Comparison of ENCODE assay signal across 24 cellular contexts in genomic region chr2:167790781-167791450, GRCh38.
DNase-seq lines count a peak whose midpoint lies in the region; ATAC-seq, FAIRE-seq and TF ChIP-seq lines count a peak whose summit lies in the region.
"Had no signal": no experiment of that assay in that cellular context is flagged by ENCODE, and none has a peak within 500 bp of the region (broad histone marks: within the 10 kb centered on the region; RNA-seq: fewer than 3 reads in every experiment).

No MANE protein-coding gene starts in this region.

- DNase-seq in HepG2 (ENCODE audit: low spot score) (no peak), right lobe of liver (no peak), K562 (ENCODE audit: extremely low read depth in 1 of 4, low spot score in 3 of 4) (no peak), mesendoderm (no peak)
- no peak for DNase-seq in activated CD8-positive, alpha-beta memory T cell treated with anti-CD3 and anti-CD28 coated beads, Interleukin-2, amount 10 ng/mL, durations not matched to agents 7 days and 5 days
- DNase-seq: AML-193; Caco-2; Calu3; CD4-positive, alpha-beta T cell; CD8-positive, alpha-beta T cell; DMS79 treated with DMSO at 0.1 percent for 48 hours; GF-D8 had no signal

- H3K18ac ChIP-seq in mesendoderm (ENCODE audit: low read length) = no peak overlapping the region

- H3K9me3 ChIP-seq in HepG2 (ENCODE audit: low read length) (no peaks in the 10 kb centered on the region), right lobe of liver (no peaks in the 10 kb centered on the region), HUES6 (ENCODE audit: control insufficient read depth, insufficient read depth, low read depth, low read length) (no peaks in the 10 kb centered on the region), K562 (replicated peaks; ENCODE audit: control insufficient read depth, insufficient read depth, low read depth, low read length) (no peaks in the 10 kb centered on the region)
- H3K9me3 ChIP-seq: A549; BLaER1 treated with 17β-estradiol and CSF1 and Interleukin-3, amounts not matched to agents 10 nM and 100 nM; Caco-2 had no signal

- POLR2A ChIA-PET in HepG2 (lab: Yijun Ruan, JAX) = no interaction called here
- POLR2A ChIA-PET in K562 (lab: Yijun Ruan, JAX) = interaction anchor here (1.1 kb wide), 1 partner anchor 11 kb away, joined by 5 read pairs; no protein-coding TSS in a partner anchor

- no peak overlapping the region for H3K27ac Mint-ChIP-seq in activated CD8-positive, alpha-beta memory T cell treated with anti-CD3 and anti-CD28 coated beads, Interleukin-2, amount 10 ng/mL, durations not matched to agents 7 days and 5 days
- H3K27ac Mint-ChIP-seq: B cell; CD4-positive, alpha-beta T cell; CD8-positive, alpha-beta T cell had no signal

- BruUV-seq in HepG2 (replicated peaks; lab: Mats Ljungman, UMichigan) (no TSS peak), K562 (replicated peaks; lab: Mats Ljungman, UMichigan) (no TSS peak)

- H3K36me3 Mint-ChIP-seq in activated CD8-positive, alpha-beta memory T cell treated with anti-CD3 and anti-CD28 coated beads, Interleukin-2, amount 10 ng/mL, durations not matched to agents 7 days and 5 days = no peaks in the 10 kb centered on the region
- H3K36me3 Mint-ChIP-seq: CD8-positive, alpha-beta T cell had no signal

- ATAC-seq in HepG2 (no peak), right lobe of liver (no peak), K562 (no peak), HG02970 (IDR thresholded peaks at IDR 0.05; ENCODE audit: low FRiP score, unreplicated experiment) (no peak), GM19455 (IDR thresholded peaks at IDR 0.05; ENCODE audit: unreplicated experiment) (no peak)
- ATAC-seq in activated CD8-positive, alpha-beta memory T cell treated with anti-CD3 and anti-CD28 coated beads, Interleukin-2, amount 10 ng/mL, durations not matched to agents 7 days and 5 days = no peak
- ATAC-seq: A549; CD8-positive, alpha-beta T cell had no signal

- no peak overlapping the region for H2AK5ac ChIP-seq in mesendoderm (ENCODE audit: low read length)

- H3K27me3 Mint-ChIP-seq in activated CD8-positive, alpha-beta memory T cell treated with anti-CD3 and anti-CD28 coated beads, Interleukin-2, amount 10 ng/mL, durations not matched to agents 7 days and 5 days = no peaks in the 10 kb centered on the region
- H3K27me3 Mint-ChIP-seq: B cell had no signal

- H3K23ac ChIP-seq in mesendoderm (ENCODE audit: low read length) = no peak overlapping the region

- intact Hi-C loops in HepG2 (cut with micrococcal nuclease; ENCODE audit: unreplicated experiment) = no loop called here
- intact Hi-C loops in right lobe of liver (cut with DNase I) = no loop called here
- intact Hi-C loops in K562 (cut with micrococcal nuclease) = no loop called here

- no peak overlapping the region for H3K4ac ChIP-seq in mesendoderm (ENCODE audit: low read depth, low read length)

- H3K79me2 ChIP-seq in HepG2 (ENCODE audit: insufficient read depth, low read length) = no peaks in the 10 kb centered on the region
- no peaks in the 10 kb centered on the region for H3K79me2 ChIP-seq in K562 (ENCODE audit: control insufficient read depth, insufficient read depth, low read length)
- H3K79me2 ChIP-seq in mesendoderm (ENCODE audit: control insufficient read depth, insufficient read depth, low read length) = no peaks in the 10 kb centered on the region

- CTCF ChIA-PET in HepG2 (lab: Yijun Ruan, JAX; ENCODE audit: low intra/inter-chr PET ratio, low total read pairs) = no interaction called here
- CTCF ChIA-PET in K562 (lab: Yijun Ruan, JAX; ENCODE audit: low intra/inter-chr PET ratio) = no interaction called here
- CTCF ChIA-PET in activated CD8-positive, alpha-beta memory T cell treated with anti-CD3 and anti-CD28 coated beads, Interleukin-2, amount 10 ng/mL, durations not matched to agents 7 days and 5 days (lab: Charles Lee) = no interaction called here

- no peak for TF ChIP-seq EP300 in HepG2 (IDR thresholded peaks at IDR 0.05; ENCODE audit: low read depth in 2 of 2, low read length in 2 of 2)
- no peak for TF ChIP-seq EP300 in HepG2 (CRISPR knock-in tag; IDR thresholded peaks at IDR 0.05; ENCODE audit: borderline replicate concordance)
- TF ChIP-seq EP300 in K562 (IDR thresholded peaks at IDR 0.05; ENCODE audit: low read length) = no peak

- over 99% methylated on average over 4 of the region's 4 CpGs for WGBS in HepG2 (ENCODE audit: low lambda C conversion rate)
- 85% methylated on average over 4 of the region's 4 CpGs for WGBS in right lobe of liver (ENCODE audit: insufficient coverage, low coverage, low lambda C conversion rate, missing lambda C conversion rate)
- 2% methylated on average over 4 of the region's 4 CpGs for WGBS in K562 (ENCODE audit: insufficient coverage, low coverage, missing lambda C conversion rate)
- WGBS in mesendoderm (ENCODE audit: extremely low coverage, insufficient coverage, low lambda C conversion rate) = no CpG with 5 or more reads among the region's 4 CpGs

- peak overlapping the region; percentile 62 for H2BK15ac ChIP-seq in mesendoderm (replicated peaks; ENCODE audit: low read depth)

- H2BK5ac ChIP-seq in mesendoderm (ENCODE audit: low read length) = no peak overlapping the region

- H4K20me1 ChIP-seq in HepG2 (ENCODE audit: insufficient read depth, low read length) (no peaks in the 10 kb centered on the region), K562 (replicated peaks; ENCODE audit: control insufficient read depth, insufficient read depth, low read length) (no peaks in the 10 kb centered on the region)
- H4K20me1 ChIP-seq: BLaER1 treated with 17β-estradiol and CSF1 and Interleukin-3, amounts not matched to agents 10 nM and 100 nM had no signal

- no peak overlapping the region for H4K8ac ChIP-seq in mesendoderm (ENCODE audit: low read depth, low read length)

- no peak for TF ChIP-seq POLR2A in HepG2 (IDR thresholded peaks at IDR 0.05; ENCODE audit: insufficient read depth in 1 of 2, low read depth in 2 of 2, low read length in 2 of 2)
- TF ChIP-seq POLR2A in right lobe of liver (IDR thresholded peaks at IDR 0.05) = no peak
- TF ChIP-seq POLR2A in K562 (conservative IDR thresholded peaks at IDR 0.05) = no peak

- H3K36me3 ChIP-seq in HepG2 (replicated peaks in 1 of 2; ENCODE audit: control insufficient read depth in 1 of 2, insufficient read depth in 2 of 2, low read length in 2 of 2) = no peaks in the 10 kb centered on the region
- no peaks in the 10 kb centered on the region for H3K36me3 ChIP-seq in right lobe of liver
- H3K36me3 ChIP-seq in HUES6 (ENCODE audit: control insufficient read depth, insufficient read depth, low read length) = no peaks in the 10 kb centered on the region
- no peaks in the 10 kb centered on the region for H3K36me3 ChIP-seq in K562 (ENCODE audit: control insufficient read depth, insufficient read depth, low read length)
- H3K36me3 ChIP-seq in mesendoderm (ENCODE audit: control insufficient read depth, insufficient read depth, low read length) = no peaks in the 10 kb centered on the region
- H3K36me3 ChIP-seq: BLaER1 treated with 17β-estradiol and CSF1 and Interleukin-3, amounts not matched to agents 10 nM and 100 nM had no signal

- H3K4me2 ChIP-seq in HepG2 (ENCODE audit: low read depth, low read length) (no peak overlapping the region), K562 (ENCODE audit: insufficient read depth, low read length) (no peak overlapping the region), mesendoderm (ENCODE audit: low read length) (no peak overlapping the region)
- H3K4me2 ChIP-seq: A549; BLaER1 treated with 17β-estradiol and CSF1 and Interleukin-3, amounts not matched to agents 10 nM and 100 nM had no signal

- H4K5ac ChIP-seq in mesendoderm (ENCODE audit: low read length) = no peak overlapping the region

- no peaks in the 10 kb centered on the region for H3K79me1 ChIP-seq in mesendoderm (ENCODE audit: low read length)

- H3K9ac ChIP-seq in HepG2 (ENCODE audit: insufficient read depth, low read depth, low read length) (no peak overlapping the region), HUES6 (ENCODE audit: low read length) (no peak overlapping the region), K562 (ENCODE audit: insufficient read depth in 1 of 2, low read depth in 2 of 2, low read length in 2 of 2) (no peak overlapping the region), mesendoderm (ENCODE audit: low read length) (no peak overlapping the region)
- H3K9ac ChIP-seq: BLaER1 treated with 17β-estradiol and CSF1 and Interleukin-3, amounts not matched to agents 10 nM and 100 nM had no signal

- no peaks in the 10 kb centered on the region for H3K27me3 ChIP-seq in HepG2 (ENCODE audit: control insufficient read depth in 1 of 2, insufficient read depth in 2 of 2, low read length in 2 of 2)
- no peaks in the 10 kb centered on the region for H3K27me3 ChIP-seq in right lobe of liver
- H3K27me3 ChIP-seq in HUES6 (ENCODE audit: control insufficient read depth, insufficient read depth, low read length) = no peaks in the 10 kb centered on the region
- peaks cover 5 to 10% of the 10 kb centered on the region in 2 experiments; a peak in 1 of 5 replicates for H3K27me3 ChIP-seq in K562 (ENCODE audit: control insufficient read depth in 2 of 2, insufficient read depth in 2 of 2, low read length in 2 of 2)
- no peaks in the 10 kb centered on the region for H3K27me3 ChIP-seq in mesendoderm (ENCODE audit: insufficient read depth, low read length, poor library complexity)
- H3K27me3 ChIP-seq: BLaER1 treated with 17β-estradiol and CSF1 and Interleukin-3, amounts not matched to agents 10 nM and 100 nM had no signal

- H3K4me3 ChIP-seq in HepG2 (replicated peaks in 1 of 3; ENCODE audit: insufficient read depth in 1 of 3, low read depth in 2 of 3, low read length in 3 of 3) = no peak overlapping the region
- H3K4me3 ChIP-seq in right lobe of liver = no peak overlapping the region
- no peak overlapping the region for H3K4me3 ChIP-seq in HUES6 (ENCODE audit: low read depth, low read length)
- no peak overlapping the region for H3K4me3 ChIP-seq in K562
- no peak overlapping the region for H3K4me3 ChIP-seq in mesendoderm (ENCODE audit: low read length)
- H3K4me3 ChIP-seq: A549; BLaER1 treated with 17β-estradiol and CSF1 and Interleukin-3, amounts not matched to agents 10 nM and 100 nM had no signal

- TF ChIP-seq CTCF in HepG2 (CRISPR knock-in tag; IDR thresholded peaks at IDR 0.05) (no peak), right lobe of liver (IDR thresholded peaks at IDR 0.05) (no peak), K562 (IDR thresholded peaks at IDR 0.05 in 2 of 3, conservative IDR thresholded peaks at IDR 0.05 in 1 of 3; ENCODE audit: insufficient read depth in 2 of 3, low read depth in 1 of 3, low read length in 3 of 3) (no peak)

- H3K27ac ChIP-seq in HepG2 (ENCODE audit: extremely low read length, insufficient read depth, low read length) = no peak overlapping the region
- H3K27ac ChIP-seq in right lobe of liver = no peak overlapping the region
- H3K27ac ChIP-seq in HUES6 (ENCODE audit: low read depth, low read length) = peak overlapping the region; percentile 68
- H3K27ac ChIP-seq in K562 (ENCODE audit: extremely low read depth, low read depth, low read length) = no peak overlapping the region
- H3K27ac ChIP-seq in mesendoderm (ENCODE audit: low read depth, low read length) = no peak overlapping the region
- H3K27ac ChIP-seq: 22Rv1; A549; BLaER1 treated with 17β-estradiol and CSF1 and Interleukin-3, amounts not matched to agents 10 nM and 100 nM; C4-2B had no signal

- in situ Hi-C loops in HepG2 (cut with HindIII; ENCODE audit: extremely low pct_ligation_motif_present, low pct_unique_long_range_greater_than_20kb) = no loop called here
- in situ Hi-C loops in K562 (cut with MboI) = no loop called here

- no peak overlapping the region for H3K56ac ChIP-seq in mesendoderm (ENCODE audit: low read length)

- H3K9me1 ChIP-seq in K562 (ENCODE audit: control insufficient read depth, insufficient read depth, low read length) = no peaks in the 10 kb centered on the region

- H2BK120ac ChIP-seq in mesendoderm (ENCODE audit: low read depth, low read length) = no peak overlapping the region

- no peak for TF ChIP-seq RAD21 in HepG2 (CRISPR knock-in tag; IDR thresholded peaks at IDR 0.05)
- no peak for TF ChIP-seq RAD21 in K562 (CRISPR knock-in tag; conservative IDR thresholded peaks at IDR 0.05 in 1 of 2, IDR thresholded peaks at IDR 0.05 in 1 of 2)

- H3K4me3 Mint-ChIP-seq in activated CD8-positive, alpha-beta memory T cell treated with anti-CD3 and anti-CD28 coated beads, Interleukin-2, amount 10 ng/mL, durations not matched to agents 7 days and 5 days = no peak overlapping the region
- H3K4me3 Mint-ChIP-seq: B cell; CD4-positive, alpha-beta T cell; CD8-positive, alpha-beta T cell had no signal

- FAIRE-seq in HepG2 (lab: Jason Lieb, UNC) (no peak), K562 (lab: Jason Lieb, UNC) (no peak)
- FAIRE-seq: A549, D721Med, G401.6, GM12891, GM19239 had no signal

- H2AFZ ChIP-seq in HepG2 (ENCODE audit: low read length) (no peak overlapping the region), K562 (ENCODE audit: low read depth, low read length) (no peak overlapping the region)

- no peaks in the 10 kb centered on the region for H3K4me1 Mint-ChIP-seq in activated CD8-positive, alpha-beta memory T cell treated with anti-CD3 and anti-CD28 coated beads, Interleukin-2, amount 10 ng/mL, durations not matched to agents 7 days and 5 days
- H3K4me1 Mint-ChIP-seq: B cell had no signal

- peaks cover 50% of the 10 kb centered on the region for H3K4me1 ChIP-seq in HepG2 (ENCODE audit: insufficient read depth, low read length)
- peaks cover 0 to 4% (median 0%) of the 10 kb centered on the region in 4 donors for H3K4me1 ChIP-seq in right lobe of liver
- peaks cover 39% of the 10 kb centered on the region for H3K4me1 ChIP-seq in HUES6 (ENCODE audit: control insufficient read depth, insufficient read depth, low read length)
- no peaks in the 10 kb centered on the region for H3K4me1 ChIP-seq in K562 (replicated peaks in 1 of 2; ENCODE audit: control insufficient read depth in 2 of 2, insufficient read depth in 2 of 2, low read length in 2 of 2)
- peaks cover 5% of the 10 kb centered on the region for H3K4me1 ChIP-seq in mesendoderm (ENCODE audit: control insufficient read depth, low read depth, low read length)
- H3K4me1 ChIP-seq: A549; BLaER1 treated with 17β-estradiol and CSF1 and Interleukin-3, amounts not matched to agents 10 nM and 100 nM had no signal

- no peaks in the 10 kb centered on the region for H3K9me3 Mint-ChIP-seq in activated CD8-positive, alpha-beta memory T cell treated with anti-CD3 and anti-CD28 coated beads, Interleukin-2, amount 10 ng/mL, durations not matched to agents 7 days and 5 days (ENCODE audit: low read depth)
- H3K9me3 Mint-ChIP-seq: CD8-positive, alpha-beta T cell had no signal

Comparison
In these comparisons a context has a peak if more than half of its experiments do, and no peak if none do; other contexts are left out.
1. Of the 241 proteins assayed by ChIP-seq in both HepG2 and K562: peak only in HepG2: MAFF and MAFK; only in K562: ZFP36; in both: none; in neither: 238.